In genomic region chr4:38733663-38734062, GRCh38 we compare ENCODE assay signal across 18 cellular contexts. TPM values are rescaled to one million over a fixed set of nuclear protein-coding genes. Genes with fewer than 3 reads are reported as not detected.
"Had no signal": no experiment of that assay in that cellular context is flagged by ENCODE, and none has a peak within 500 bp of the region (broad histone marks: within the 10 kb centered on the region; RNA-seq: fewer than 3 reads in every experiment).

No MANE protein-coding gene starts in this region.

- H3K27ac Mint-ChIP-seq: activated T-cell treated with anti-CD3 and anti-CD28 coated beads, Interleukin-2, amount 50 U/mL, for 24 hours had no signal

- H3K9me3 ChIP-seq: ascending aorta, esophagus squamous epithelium, pancreas, SJSA1, tibial nerve had no signal

- DNase-seq: activated CD4-positive, alpha-beta T cell treated with anti-CD3 and anti-CD28 coated beads for 48 hours; activated effector memory CD4-positive, alpha-beta T cell treated with anti-CD3 and anti-CD28 coated beads, Interleukin-2, amount 50 U/mL, for 16 hours; activated T-cell treated with anti-CD3 and anti-CD28 coated beads, Interleukin-2, amount 50 U/mL, for 24 hours; dorsolateral prefrontal cortex; esophagus squamous epithelium; foreskin fibroblast; glutamatergic neuron; left colon; pancreas; stimulated activated CD4-positive, alpha-beta T cell treated with anti-CD3 and anti-CD28 coated beads, Interleukin-15, amount 100 ng/mL, for 24 hours; stimulated activated CD4-positive, alpha-beta T cell treated with anti-CD3 and anti-CD28 coated beads, Interleukin-4, amount 100 ng/mL, for 4 hours; SW 1271 had no signal

- ATAC-seq: left colon, pancreas had no signal

- H3K4me1 ChIP-seq: ascending aorta had no signal

- H3K4me3 Mint-ChIP-seq: activated T-cell treated with anti-CD3 and anti-CD28 coated beads, Interleukin-2, amount 50 U/mL, for 24 hours had no signal

- H3K27me3 ChIP-seq: ascending aorta, dorsolateral prefrontal cortex, esophagus squamous epithelium, pancreas, SJSA1, tibial nerve had no signal

- H3K36me3 ChIP-seq: ascending aorta, esophagus squamous epithelium, pancreas, SJSA1, tibial nerve had no signal

- H3K27ac ChIP-seq: ascending aorta, dorsolateral prefrontal cortex, esophagus squamous epithelium, pancreas, SJSA1, tibial nerve had no signal

- H3K4me3 ChIP-seq: ascending aorta, dorsolateral prefrontal cortex, esophagus squamous epithelium, pancreas, SJSA1, tibial nerve had no signal

RNA-seq across cellular contexts. Expression of gene TLR10, which starts 49.1 kb away (rescaled TPM):
- total RNA-seq: ascending aorta, bronchial epithelial cell, lung microvascular endothelial cell, renal cortical epithelial cell, SJSA1 had no signal
